In genomic region chr2:72000110-72000509, GRCh38 we compare ENCODE assay signal across 1 cellular context.
TF ChIP-seq lines count a peak whose summit lies in the region.

No MANE protein-coding gene starts in this region.

TF ChIP-seq in HepG2, 621 proteins besides CTCF, POLR2A, EP300 and RAD21 (continued from another document):
- TF ChIP-seq ZBTB25 (CRISPR knock-in tag; IDR thresholded peaks at IDR 0.05), result no peak
- TF ChIP-seq CBX5 (CRISPR knock-in tag; IDR thresholded peaks at IDR 0.05; ENCODE audit: borderline replicate concordance), result no peak
- TF ChIP-seq ZBTB33 (CRISPR knock-in tag; IDR thresholded peaks at IDR 0.05), result no peak
- TF ChIP-seq HOXA5 (CRISPR knock-in tag; IDR thresholded peaks at IDR 0.05), result no peak
- no peak for TF ChIP-seq TCF7L2 (IDR thresholded peaks at IDR 0.05; ENCODE audit: low read depth, low read length)
- TF ChIP-seq FIP1L1 (IDR thresholded peaks at IDR 0.05; ENCODE audit: borderline replicate concordance, insufficient read depth, low read depth, low read length), result no peak
- no peak for TF ChIP-seq MAFF (IDR thresholded peaks at IDR 0.05; ENCODE audit: low read depth, low read length)
- no peak for TF ChIP-seq PATZ1 (CRISPR knock-in tag; IDR thresholded peaks at IDR 0.05)
- TF ChIP-seq HOMEZ (CRISPR knock-in tag; IDR thresholded peaks at IDR 0.05; ENCODE audit: low read depth), result no peak
- TF ChIP-seq ZNF484 (CRISPR knock-in tag; IDR thresholded peaks at IDR 0.05; ENCODE audit: borderline replicate concordance, low read depth), result no peak
- TF ChIP-seq ELF1 (CRISPR knock-in tag; IDR thresholded peaks at IDR 0.05), result no peak
- no peak for TF ChIP-seq NFE2L1 (CRISPR knock-in tag; IDR thresholded peaks at IDR 0.05; ENCODE audit: borderline replicate concordance)
- TF ChIP-seq SMAD9 (CRISPR knock-in tag; IDR thresholded peaks at IDR 0.05), result no peak
TF ChIP-seq in HepG2: peak in this region for 0.
